In the genomic region with DNA sequence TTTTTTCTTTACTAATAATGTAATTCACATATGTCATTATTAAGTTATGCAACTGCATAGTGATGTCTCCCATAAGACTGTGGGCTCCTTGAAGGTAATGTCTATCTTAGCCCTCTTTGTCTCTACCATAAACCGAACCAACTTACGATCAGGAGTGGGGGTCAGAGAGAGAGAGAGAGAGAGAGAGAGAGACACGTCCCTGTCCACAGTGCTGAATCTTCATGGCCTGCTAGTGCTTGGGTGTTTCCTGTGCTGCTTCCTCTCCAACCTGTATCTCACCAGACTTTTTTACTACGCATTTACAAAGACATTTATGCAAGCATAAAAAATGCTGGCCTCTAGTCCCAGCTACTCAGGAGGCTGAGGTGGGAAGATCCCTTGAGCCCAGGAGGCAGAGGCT, we compare ENCODE assay signal across 1 cellular context.
TF ChIP-seq lines count a peak whose summit lies in the region.

No MANE protein-coding gene starts in this region.

TF ChIP-seq in IMR-90, 13 proteins besides CTCF, POLR2A, EP300 and RAD21 (continued from another document):
- TF ChIP-seq, protein P1, sequence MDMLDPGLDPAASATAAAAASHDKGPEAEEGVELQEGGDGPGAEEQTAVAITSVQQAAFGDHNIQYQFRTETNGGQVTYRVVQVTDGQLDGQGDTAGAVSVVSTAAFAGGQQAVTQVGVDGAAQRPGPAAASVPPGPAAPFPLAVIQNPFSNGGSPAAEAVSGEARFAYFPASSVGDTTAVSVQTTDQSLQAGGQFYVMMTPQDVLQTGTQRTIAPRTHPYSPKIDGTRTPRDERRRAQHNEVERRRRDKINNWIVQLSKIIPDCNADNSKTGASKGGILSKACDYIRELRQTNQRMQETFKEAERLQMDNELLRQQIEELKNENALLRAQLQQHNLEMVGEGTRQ (IDR thresholded peaks at IDR 0.05; ENCODE audit: low read depth, low read length): no peak
